8 cellular contexts compared by ENCODE assay signal in the genomic region with DNA sequence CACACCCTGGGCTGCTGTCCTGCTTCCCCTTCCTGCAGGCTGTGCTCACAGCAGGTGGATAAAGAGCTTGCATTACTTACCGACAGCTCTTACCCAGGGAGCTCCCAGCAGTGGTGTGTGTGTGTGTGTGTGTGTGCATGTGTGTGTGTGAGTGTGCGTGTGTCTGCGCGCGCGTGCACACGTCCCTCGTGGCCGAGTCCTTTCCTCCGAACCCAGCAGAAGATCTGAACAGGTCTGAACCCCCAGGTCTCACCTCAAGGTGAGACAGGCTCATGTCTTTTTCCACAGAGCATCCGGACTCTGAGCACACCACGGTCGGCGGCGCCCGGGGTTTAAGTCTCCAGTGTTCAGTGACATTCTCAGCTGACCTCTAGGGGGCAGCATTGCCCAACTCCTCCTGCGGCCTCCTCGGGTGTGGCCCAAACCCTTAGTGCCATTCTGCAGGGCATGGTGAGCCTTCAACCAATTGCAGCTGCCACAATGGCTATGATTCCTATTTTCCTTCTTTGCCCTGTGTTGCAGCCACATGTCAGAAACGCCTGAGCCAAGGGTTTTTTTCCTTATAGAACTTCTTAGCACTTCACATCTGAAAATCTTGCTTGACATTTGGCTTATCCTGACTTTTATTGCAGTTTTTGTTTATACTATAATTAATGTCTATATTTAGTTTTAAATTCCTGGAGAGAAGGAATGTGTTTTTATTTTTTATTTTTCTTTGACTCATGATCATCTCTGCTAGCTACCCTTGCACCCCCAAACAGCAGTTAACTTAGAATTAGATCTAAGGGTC.
DNase-seq lines count a peak whose midpoint lies in the region; ATAC-seq and FAIRE-seq lines count a peak whose summit lies in the region.

No MANE protein-coding gene starts in this region.

- no peaks in the 10 kb centered on the region for H3K36me3 ChIP-seq in BLaER1 treated with 17β-estradiol and CSF1 and Interleukin-3, amounts not matched to agents 10 nM and 100 nM

- POLR2A ChIA-PET in activated CD4-positive, alpha-beta memory T cell treated with anti-CD3 and anti-CD28 coated beads for 36 hours (lab: Charles Lee) = no interaction called here

- FAIRE-seq in GM19239 (lab: Jason Lieb, UNC) = peak; percentile 73

- H3K27me3 ChIP-seq in BLaER1 treated with 17β-estradiol and CSF1 and Interleukin-3, amounts not matched to agents 10 nM and 100 nM = no peaks in the 10 kb centered on the region

- peak overlapping the region; percentile 54 for H3K4me3 Mint-ChIP-seq in activated CD4-positive, alpha-beta memory T cell treated with anti-CD3 and anti-CD28 coated beads for 36 hours

- H3K4me2 ChIP-seq in BLaER1 treated with 17β-estradiol and CSF1 and Interleukin-3, amounts not matched to agents 10 nM and 100 nM = peak overlapping the region in 10 of 11 experiments; percentile 11 to 70 (median 46); a peak in 14 of 22 replicates

- DNase-seq in GM19239 (ENCODE audit: insufficient read length, low spot score) (peak; percentile 71), NCI-H524 treated with DMSO at 0.1 percent for 48 hours (lab: John Stamatoyannopoulos, UW) (peak; percentile 48), ecto neural progenitor cell (ENCODE audit: low spot score) (peak; percentile 86), lung microvascular endothelial cell (ENCODE audit: low read depth in 2 of 2) (peak; percentile 63)
- peak; percentile 86 for DNase-seq in activated CD4-positive, alpha-beta memory T cell treated with anti-CD3 and anti-CD28 coated beads for 36 hours
- DNase-seq in stimulated activated CD8-positive, alpha-beta memory T cell treated with anti-CD3 and anti-CD28 coated beads, Interleukin-15, amount 100 ng/mL, for 24 hours (ENCODE audit: low read depth) = peak; percentile 50

- H3K4me1 ChIP-seq in BLaER1 treated with 17β-estradiol and CSF1 and Interleukin-3, amounts not matched to agents 10 nM and 100 nM = peaks cover 0 to 7% (median 0%) of the 10 kb centered on the region in 10 experiments; a peak in 3 of 20 replicates

- peak; percentile 95 for ATAC-seq in HG03342 (IDR thresholded peaks at IDR 0.05; ENCODE audit: unreplicated experiment)

- no peaks in the 10 kb centered on the region for H4K20me1 ChIP-seq in BLaER1 treated with 17β-estradiol and CSF1 and Interleukin-3, amounts not matched to agents 10 nM and 100 nM

- H3K4me1 Mint-ChIP-seq in activated CD4-positive, alpha-beta memory T cell treated with anti-CD3 and anti-CD28 coated beads for 36 hours (ENCODE audit: low read depth) = peaks cover 5% of the 10 kb centered on the region

- CTCF ChIA-PET in activated CD4-positive, alpha-beta memory T cell treated with anti-CD3 and anti-CD28 coated beads for 36 hours (lab: Charles Lee) = interaction anchor here (0.6 to 2.7 kb wide), 19 partner anchors 12 to 1747 kb away, joined by 3 to 12 read pairs (median 3); no protein-coding TSS in a partner anchor

- no peak overlapping the region for H3K27ac Mint-ChIP-seq in activated CD4-positive, alpha-beta memory T cell treated with anti-CD3 and anti-CD28 coated beads for 36 hours

- intact Hi-C loops in activated CD4-positive, alpha-beta memory T cell treated with anti-CD3 and anti-CD28 coated beads for 36 hours (cut with micrococcal nuclease) = loop anchor here (10.0 kb wide), 3 partner anchors 316 to 766 kb away; no protein-coding TSS in a partner anchor

- H3K4me3 ChIP-seq in BLaER1 treated with 17β-estradiol and CSF1 and Interleukin-3, amounts not matched to agents 10 nM and 100 nM = no peak overlapping the region

- H3K36me3 Mint-ChIP-seq in activated CD4-positive, alpha-beta memory T cell treated with anti-CD3 and anti-CD28 coated beads for 36 hours = no peaks in the 10 kb centered on the region

- no peak overlapping the region for H3K27ac ChIP-seq in BLaER1 treated with 17β-estradiol and CSF1 and Interleukin-3, amounts not matched to agents 10 nM and 100 nM

- peaks cover 22% of the 10 kb centered on the region for H3K27me3 Mint-ChIP-seq in activated CD4-positive, alpha-beta memory T cell treated with anti-CD3 and anti-CD28 coated beads for 36 hours

- no peak overlapping the region for H3K9ac ChIP-seq in BLaER1 treated with 17β-estradiol and CSF1 and Interleukin-3, amounts not matched to agents 10 nM and 100 nM

- no peaks in the 10 kb centered on the region for H3K9me3 Mint-ChIP-seq in activated CD4-positive, alpha-beta memory T cell treated with anti-CD3 and anti-CD28 coated beads for 36 hours

- H3K9me3 ChIP-seq in BLaER1 treated with 17β-estradiol and CSF1 and Interleukin-3, amounts not matched to agents 10 nM and 100 nM (replicated peaks in 1 of 11) = no peaks in the 10 kb centered on the region
